In the genomic region with DNA sequence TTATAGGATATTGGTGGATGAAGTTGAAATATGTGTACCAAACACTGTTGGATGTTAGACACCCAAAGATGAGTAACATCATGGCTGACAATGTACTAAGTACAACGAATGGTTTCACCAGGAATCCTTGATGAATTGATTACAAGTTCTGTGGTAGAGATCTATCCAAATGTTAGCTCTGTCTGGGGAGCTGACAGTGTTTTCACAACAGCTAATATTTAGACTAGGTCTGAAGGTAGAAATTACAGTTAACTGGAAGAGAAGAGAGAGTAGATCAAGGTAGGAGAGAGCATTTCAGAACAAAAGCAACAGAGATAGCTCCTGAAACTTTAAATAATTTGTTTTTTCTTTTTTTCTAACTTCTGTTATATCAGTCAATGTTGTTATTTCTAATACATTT, we compare ENCODE assay signal across 16 cellular contexts.
"Had no signal": no experiment of that assay in that cellular context is flagged by ENCODE, and none has a peak within 500 bp of the region (broad histone marks: within the 10 kb centered on the region; RNA-seq: fewer than 3 reads in every experiment).

No MANE protein-coding gene starts in this region.

- H3K36me3 ChIP-seq: thoracic aorta had no signal

- H3K27me3 Mint-ChIP-seq: activated CD4-positive, alpha-beta T cell treated with anti-CD3 and anti-CD28 coated beads, Interleukin-2, amount 10 ng/mL, durations not matched to agents 24 days and 14 days; activated CD8-positive, alpha-beta T cell treated with anti-CD3 and anti-CD28 coated beads for 36 hours; activated T-helper 17 cell treated with anti-CD3 and anti-CD28 coated beads, Interleukin-2, amount 50 U/mL, for 72 hours; brain; stimulated activated naive B cell treated with anti-CD40 and anti-IgM and Interleukin-4, amounts not matched to agents 10 μg/mL and 1 μg/mL and 100 μg/mL, for 72 hours had no signal

- H3K27ac Mint-ChIP-seq: activated CD4-positive, alpha-beta T cell treated with anti-CD3 and anti-CD28 coated beads, Interleukin-2, amount 10 ng/mL, durations not matched to agents 24 days and 14 days; activated CD8-positive, alpha-beta T cell treated with anti-CD3 and anti-CD28 coated beads for 36 hours; activated T-helper 17 cell treated with anti-CD3 and anti-CD28 coated beads, Interleukin-2, amount 50 U/mL, for 72 hours; stimulated activated naive B cell treated with anti-CD40 and anti-IgM and Interleukin-4, amounts not matched to agents 10 μg/mL and 1 μg/mL and 100 μg/mL, for 72 hours; T-helper 1 cell treated with Interleukin-12 subunit alpha and Interleukin-12 subunit beta and Interleukin-4 antibody, amounts not matched to agents 30 μg/mL and 1 μg/mL, for 36 hours had no signal

- H3K9me3 Mint-ChIP-seq: activated CD4-positive, alpha-beta T cell treated with anti-CD3 and anti-CD28 coated beads, Interleukin-2, amount 10 ng/mL, durations not matched to agents 24 days and 14 days; activated CD8-positive, alpha-beta T cell treated with anti-CD3 and anti-CD28 coated beads for 36 hours; activated T-helper 17 cell treated with anti-CD3 and anti-CD28 coated beads, Interleukin-2, amount 50 U/mL, for 72 hours; brain; neural crest cell; stimulated activated naive B cell treated with anti-CD40 and anti-IgM and Interleukin-4, amounts not matched to agents 10 μg/mL and 1 μg/mL and 100 μg/mL, for 72 hours; T-helper 1 cell treated with Interleukin-12 subunit alpha and Interleukin-12 subunit beta and Interleukin-4 antibody, amounts not matched to agents 30 μg/mL and 1 μg/mL, for 36 hours had no signal

- DNase-seq: activated CD4-positive, alpha-beta T cell treated with anti-CD3 and anti-CD28 coated beads, Interleukin-2, amount 10 ng/mL, durations not matched to agents 24 days and 14 days; activated CD8-positive, alpha-beta T cell treated with anti-CD3 and anti-CD28 coated beads for 36 hours; activated naive CD4-positive, alpha-beta T cell; activated T-cell treated with anti-CD3 and anti-CD28 coated beads, Interleukin-2, amount 50 U/mL, for 1 hour; cortex of kidney; left colon; lower lobe of right lung; stimulated activated naive B cell treated with anti-CD40 and anti-IgM and Interleukin-4, amounts not matched to agents 10 μg/mL and 1 μg/mL and 100 μg/mL, for 72 hours; upper lobe of right lung had no signal

- H3K27me3 ChIP-seq: esophagus muscularis mucosa, upper lobe of right lung had no signal

- H3K4me3 Mint-ChIP-seq: activated CD4-positive, alpha-beta T cell treated with anti-CD3 and anti-CD28 coated beads, Interleukin-2, amount 10 ng/mL, durations not matched to agents 24 days and 14 days; activated CD8-positive, alpha-beta T cell treated with anti-CD3 and anti-CD28 coated beads for 36 hours; activated T-helper 17 cell treated with anti-CD3 and anti-CD28 coated beads, Interleukin-2, amount 50 U/mL, for 72 hours; neural crest cell; stimulated activated naive B cell treated with anti-CD40 and anti-IgM and Interleukin-4, amounts not matched to agents 10 μg/mL and 1 μg/mL and 100 μg/mL, for 72 hours; T-helper 1 cell treated with Interleukin-12 subunit alpha and Interleukin-12 subunit beta and Interleukin-4 antibody, amounts not matched to agents 30 μg/mL and 1 μg/mL, for 36 hours had no signal

- H3K27ac ChIP-seq: esophagus muscularis mucosa, lower lobe of right lung, thoracic aorta, upper lobe of right lung had no signal

- H3K9me3 ChIP-seq: esophagus muscularis mucosa, lower lobe of right lung, thoracic aorta, upper lobe of right lung had no signal

- H3K4me3 ChIP-seq: esophagus muscularis mucosa, lower lobe of right lung, thoracic aorta, upper lobe of right lung had no signal

- FAIRE-seq: endometrium had no signal

- H3K4me1 Mint-ChIP-seq: activated CD4-positive, alpha-beta T cell treated with anti-CD3 and anti-CD28 coated beads, Interleukin-2, amount 10 ng/mL, durations not matched to agents 24 days and 14 days; activated T-helper 17 cell treated with anti-CD3 and anti-CD28 coated beads, Interleukin-2, amount 50 U/mL, for 72 hours; brain had no signal

- H3K4me1 ChIP-seq: lower lobe of right lung, upper lobe of right lung had no signal
